ENCODE assay signal across 1 cellular context in genomic region chr2:73984203-73984921, GRCh38.
TF ChIP-seq lines count a peak whose summit lies in the region.

TET3 (plus strand) TSS chr2:73984910; CDS start chr2:73986404, 1,494 bp downstream.

TF ChIP-seq in HepG2, 621 proteins besides CTCF, POLR2A, EP300 and RAD21 (continued from another document and continues in another):
- TF ChIP-seq GRHL1 (CRISPR knock-in tag; conservative IDR thresholded peaks at IDR 0.05): no peak
- 0 out of 2 replicates have a peak, but pooled peaks have one; percentile 19 for TF ChIP-seq EED (CRISPR knock-in tag; IDR thresholded peaks at IDR 0.05)
- TF ChIP-seq STAG1 (CRISPR knock-in tag; IDR thresholded peaks at IDR 0.05): 0 out of 2 replicates have a peak, but pooled peaks have one; percentile 1
- TF ChIP-seq, protein P1, sequence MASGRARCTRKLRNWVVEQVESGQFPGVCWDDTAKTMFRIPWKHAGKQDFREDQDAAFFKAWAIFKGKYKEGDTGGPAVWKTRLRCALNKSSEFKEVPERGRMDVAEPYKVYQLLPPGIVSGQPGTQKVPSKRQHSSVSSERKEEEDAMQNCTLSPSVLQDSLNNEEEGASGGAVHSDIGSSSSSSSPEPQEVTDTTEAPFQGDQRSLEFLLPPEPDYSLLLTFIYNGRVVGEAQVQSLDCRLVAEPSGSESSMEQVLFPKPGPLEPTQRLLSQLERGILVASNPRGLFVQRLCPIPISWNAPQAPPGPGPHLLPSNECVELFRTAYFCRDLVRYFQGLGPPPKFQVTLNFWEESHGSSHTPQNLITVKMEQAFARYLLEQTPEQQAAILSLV (CRISPR knock-in tag; IDR thresholded peaks at IDR 0.05; ENCODE audit: borderline replicate concordance): 0 out of 2 replicates have a peak, but pooled peaks have one; percentile 61
- TF ChIP-seq, protein P2, sequence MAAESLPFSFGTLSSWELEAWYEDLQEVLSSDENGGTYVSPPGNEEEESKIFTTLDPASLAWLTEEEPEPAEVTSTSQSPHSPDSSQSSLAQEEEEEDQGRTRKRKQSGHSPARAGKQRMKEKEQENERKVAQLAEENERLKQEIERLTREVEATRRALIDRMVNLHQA (CRISPR knock-in tag; IDR thresholded peaks at IDR 0.05): no peak
- TF ChIP-seq ZNF333 (CRISPR knock-in tag; IDR thresholded peaks at IDR 0.05; ENCODE audit: borderline replicate concordance): peak; percentile 71; the same call in 1 of the 2 replicates
- TF ChIP-seq NFIC (IDR thresholded peaks at IDR 0.05; ENCODE audit: low read length): no peak
- TF ChIP-seq KMT2A (CRISPR knock-in tag; IDR thresholded peaks at IDR 0.05): no peak; the same call in 1 of the 2 replicates
- no peak for TF ChIP-seq GZF1 (CRISPR knock-in tag; IDR thresholded peaks at IDR 0.05)
- TF ChIP-seq ZNF451 (CRISPR knock-in tag; IDR thresholded peaks at IDR 0.05): peak; percentile 82; the same call in 1 of the 2 replicates
- TF ChIP-seq ARHGAP35 (CRISPR knock-in tag; IDR thresholded peaks at IDR 0.05; ENCODE audit: borderline replicate concordance): peak; percentile 55; the same call in 1 of the 2 replicates
- peak; percentile 82 for TF ChIP-seq NR2C2 (CRISPR knock-in tag; IDR thresholded peaks at IDR 0.05; ENCODE audit: borderline replicate concordance)
- no peak for TF ChIP-seq KDM1A (CRISPR knock-in tag; IDR thresholded peaks at IDR 0.05)
- peak; percentile 85; the same call in 1 of the 2 replicates for TF ChIP-seq ZNF713 (CRISPR knock-in tag; IDR thresholded peaks at IDR 0.05)
- TF ChIP-seq RERE (CRISPR knock-in tag; IDR thresholded peaks at IDR 0.05; ENCODE audit: low read depth): no peak
- no peak for TF ChIP-seq RORA (CRISPR knock-in tag; IDR thresholded peaks at IDR 0.05)
- TF ChIP-seq KLF15 (CRISPR knock-in tag; IDR thresholded peaks at IDR 0.05; ENCODE audit: borderline replicate concordance): peak; percentile 34; the same call in 1 of the 2 replicates
- TF ChIP-seq, protein P3, sequence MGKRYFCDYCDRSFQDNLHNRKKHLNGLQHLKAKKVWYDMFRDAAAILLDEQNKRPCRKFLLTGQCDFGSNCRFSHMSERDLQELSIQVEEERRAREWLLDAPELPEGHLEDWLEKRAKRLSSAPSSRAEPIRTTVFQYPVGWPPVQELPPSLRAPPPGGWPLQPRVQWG (CRISPR knock-in tag; IDR thresholded peaks at IDR 0.05; ENCODE audit: borderline replicate concordance, low read depth): no peak
- TF ChIP-seq, protein P4, sequence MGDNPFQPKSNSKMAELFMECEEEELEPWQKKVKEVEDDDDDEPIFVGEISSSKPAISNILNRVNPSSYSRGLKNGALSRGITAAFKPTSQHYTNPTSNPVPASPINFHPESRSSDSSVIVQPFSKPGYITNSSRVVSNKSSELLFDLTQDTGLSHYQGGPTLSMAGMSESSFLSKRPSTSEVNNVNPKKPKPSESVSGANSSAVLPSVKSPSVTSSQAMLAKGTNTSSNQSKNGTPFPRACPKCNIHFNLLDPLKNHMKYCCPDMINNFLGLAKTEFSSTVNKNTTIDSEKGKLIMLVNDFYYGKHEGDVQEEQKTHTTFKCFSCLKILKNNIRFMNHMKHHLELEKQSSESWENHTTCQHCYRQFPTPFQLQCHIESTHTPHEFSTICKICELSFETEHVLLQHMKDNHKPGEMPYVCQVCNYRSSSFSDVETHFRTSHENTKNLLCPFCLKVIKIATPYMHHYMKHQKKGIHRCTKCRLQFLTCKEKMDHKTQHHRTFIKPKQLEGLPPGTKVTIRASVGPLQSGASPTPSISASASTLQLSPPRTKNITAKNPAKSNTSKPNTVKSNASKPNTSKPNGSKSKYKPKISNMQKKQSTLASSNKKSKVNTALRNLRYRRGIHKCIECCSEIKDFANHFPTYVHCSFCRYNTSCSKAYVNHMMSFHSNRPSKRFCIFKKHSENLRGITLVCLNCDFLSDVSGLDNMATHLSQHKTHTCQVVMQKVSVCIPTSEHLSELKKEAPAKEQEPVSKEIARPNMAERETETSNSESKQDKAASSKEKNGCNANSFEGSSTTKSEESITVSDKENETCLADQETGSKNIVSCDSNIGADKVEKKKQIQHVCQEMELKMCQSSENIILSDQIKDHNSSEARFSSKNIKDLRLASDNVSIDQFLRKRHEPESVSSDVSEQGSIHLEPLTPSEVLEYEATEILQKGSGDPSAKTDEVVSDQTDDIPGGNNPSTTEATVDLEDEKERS (CRISPR knock-in tag; IDR thresholded peaks at IDR 0.05): 0 out of 2 replicates have a peak, but pooled peaks have one; percentile 68
- TF ChIP-seq TARDBP (CRISPR knock-in tag; IDR thresholded peaks at IDR 0.05): peak; percentile 78; the same call in 1 of the 2 replicates
- TF ChIP-seq GPN1 (CRISPR knock-in tag; IDR thresholded peaks at IDR 0.05; ENCODE audit: borderline replicate concordance): no peak
- 0 out of 2 replicates have a peak, but pooled peaks have one; percentile 36 for TF ChIP-seq ZNF761 (CRISPR knock-in tag; conservative IDR thresholded peaks at IDR 0.05)
- no peak for TF ChIP-seq ZNF879 (CRISPR knock-in tag; IDR thresholded peaks at IDR 0.05)
- TF ChIP-seq CENPBD1 (CRISPR knock-in tag; IDR thresholded peaks at IDR 0.05; ENCODE audit: borderline replicate concordance, low read depth): no peak; the same call in 1 of the 2 replicates
- no peak for TF ChIP-seq THAP8 (CRISPR knock-in tag; IDR thresholded peaks at IDR 0.05; ENCODE audit: borderline replicate concordance)
- TF ChIP-seq, protein P5, sequence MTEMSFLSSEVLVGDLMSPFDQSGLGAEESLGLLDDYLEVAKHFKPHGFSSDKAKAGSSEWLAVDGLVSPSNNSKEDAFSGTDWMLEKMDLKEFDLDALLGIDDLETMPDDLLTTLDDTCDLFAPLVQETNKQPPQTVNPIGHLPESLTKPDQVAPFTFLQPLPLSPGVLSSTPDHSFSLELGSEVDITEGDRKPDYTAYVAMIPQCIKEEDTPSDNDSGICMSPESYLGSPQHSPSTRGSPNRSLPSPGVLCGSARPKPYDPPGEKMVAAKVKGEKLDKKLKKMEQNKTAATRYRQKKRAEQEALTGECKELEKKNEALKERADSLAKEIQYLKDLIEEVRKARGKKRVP (CRISPR knock-in tag; IDR thresholded peaks at IDR 0.05): 0 out of 4 replicates have a peak, but pooled peaks of 1 of the 2 experiments have one; percentile 8
- TF ChIP-seq ZNF782 (CRISPR knock-in tag; IDR thresholded peaks at IDR 0.05; ENCODE audit: borderline replicate concordance): 0 out of 2 replicates have a peak, but pooled peaks have one; percentile 26
- no peak for TF ChIP-seq MATR3 (CRISPR knock-in tag; IDR thresholded peaks at IDR 0.05)
- 0 out of 2 replicates have a peak, but pooled peaks have one; percentile 52 for TF ChIP-seq ARNTL (CRISPR knock-in tag; IDR thresholded peaks at IDR 0.05)
- TF ChIP-seq GLI4 (CRISPR knock-in tag; IDR thresholded peaks at IDR 0.05; ENCODE audit: borderline replicate concordance): peak; percentile 66; the same call in 1 of the 2 replicates
- TF ChIP-seq, protein P6, sequence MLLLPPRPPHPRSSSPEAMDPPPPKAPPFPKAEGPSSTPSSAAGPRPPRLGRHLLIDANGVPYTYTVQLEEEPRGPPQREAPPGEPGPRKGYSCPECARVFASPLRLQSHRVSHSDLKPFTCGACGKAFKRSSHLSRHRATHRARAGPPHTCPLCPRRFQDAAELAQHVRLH (CRISPR knock-in tag; IDR thresholded peaks at IDR 0.05; ENCODE audit: borderline replicate concordance, low read depth): 0 out of 2 replicates have a peak, but pooled peaks have one; percentile 13
- TF ChIP-seq, protein P7, sequence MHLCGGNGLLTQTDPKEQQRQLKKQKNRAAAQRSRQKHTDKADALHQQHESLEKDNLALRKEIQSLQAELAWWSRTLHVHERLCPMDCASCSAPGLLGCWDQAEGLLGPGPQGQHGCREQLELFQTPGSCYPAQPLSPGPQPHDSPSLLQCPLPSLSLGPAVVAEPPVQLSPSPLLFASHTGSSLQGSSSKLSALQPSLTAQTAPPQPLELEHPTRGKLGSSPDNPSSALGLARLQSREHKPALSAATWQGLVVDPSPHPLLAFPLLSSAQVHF (CRISPR knock-in tag; IDR thresholded peaks at IDR 0.05): no peak
- peak; percentile 32; the same call in 1 of the 2 replicates for TF ChIP-seq KAT8 (CRISPR knock-in tag; IDR thresholded peaks at IDR 0.05)
- TF ChIP-seq PBX2 (CRISPR knock-in tag; IDR thresholded peaks at IDR 0.05): no peak
- peak; percentile 67 for TF ChIP-seq ASH2L (IDR thresholded peaks at IDR 0.05; ENCODE audit: insufficient read length, low read depth, low read length)
- TF ChIP-seq MED1 (CRISPR knock-in tag; IDR thresholded peaks at IDR 0.05): peak; percentile 39; the same call in 1 of the 2 replicates
- TF ChIP-seq ZBTB8A (CRISPR knock-in tag; IDR thresholded peaks at IDR 0.05; ENCODE audit: borderline replicate concordance, low read depth): 0 out of 2 replicates have a peak, but pooled peaks have one; percentile 32
- no peak for TF ChIP-seq MAFG (CRISPR knock-in tag; IDR thresholded peaks at IDR 0.05)
- peak; percentile 86 for TF ChIP-seq MTA1 (CRISPR knock-in tag; IDR thresholded peaks at IDR 0.05; ENCODE audit: borderline replicate concordance)
- TF ChIP-seq ZNF552 (CRISPR knock-in tag; IDR thresholded peaks at IDR 0.05; ENCODE audit: borderline replicate concordance): peak; percentile 27; the same call in 1 of the 2 replicates
- no peak for TF ChIP-seq ZNF124 (CRISPR knock-in tag; IDR thresholded peaks at IDR 0.05)
- no peak for TF ChIP-seq GATA4 (IDR thresholded peaks at IDR 0.05; ENCODE audit: borderline replicate concordance, low read depth)
